Comparison of ENCODE assay signal across 9 cellular contexts in the genomic region with DNA sequence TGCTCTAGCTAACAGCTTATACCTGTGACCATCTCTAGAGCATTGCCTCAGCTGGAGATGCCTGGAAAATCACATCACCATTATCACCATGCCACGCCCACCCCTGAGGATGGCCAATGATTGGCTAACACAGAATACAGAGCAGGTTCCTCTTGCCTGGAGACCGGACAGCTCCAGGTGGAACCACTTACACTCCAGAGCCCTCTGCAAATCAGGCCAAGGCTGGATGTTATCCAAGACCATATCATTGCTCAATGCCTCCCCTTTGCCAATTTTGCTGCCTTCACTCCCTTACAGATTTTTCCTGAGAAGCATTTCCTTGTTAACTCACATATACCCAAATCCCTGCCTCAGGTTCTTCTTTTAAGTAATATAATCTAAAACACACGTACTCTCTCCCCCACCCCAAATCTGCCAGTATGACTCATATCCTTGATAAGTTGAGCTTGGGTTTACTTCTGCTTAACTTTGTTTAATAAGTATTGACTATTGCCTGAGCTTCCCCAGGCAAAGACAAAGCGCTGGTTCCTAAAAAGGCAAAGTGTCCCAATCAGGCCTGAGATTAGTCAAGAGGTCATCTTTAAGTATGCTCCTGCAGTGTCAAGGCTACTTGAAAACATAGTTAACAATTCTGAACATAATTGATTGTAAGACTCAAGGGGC.
DNase-seq lines count a peak whose midpoint lies in the region; ATAC-seq and TF ChIP-seq lines count a peak whose summit lies in the region.
"Had no signal": no experiment of that assay in that cellular context is flagged by ENCODE, and none has a peak within 500 bp of the region (broad histone marks: within the 10 kb centered on the region; RNA-seq: fewer than 3 reads in every experiment).

No MANE protein-coding gene starts in this region.

- TF ChIP-seq CTCF in RWPE2 (IDR thresholded peaks at IDR 0.05; ENCODE audit: poor library complexity, severe bottlenecking), result no peak

- no peaks in the 10 kb centered on the region for H3K9me3 ChIP-seq in RWPE2 (ENCODE audit: severe bottlenecking)
- H3K9me3 ChIP-seq in aorta (ENCODE audit: control insufficient read depth, low read length), result no peaks in the 10 kb centered on the region
- H3K9me3 ChIP-seq: breast epithelium had no signal

- DNase-seq in Right ventricle myocardium inferior (ENCODE audit: missing footprints) (peak; percentile 51), cardiac septum (ENCODE audit: low spot score) (no peak), RWPE2 (ENCODE audit: low spot score) (peak; percentile 84), left ventricle myocardium superior (peak; percentile 37), aorta (peak in 1 of 2 donors; percentile 39), NCI-H2171 (lab: John Stamatoyannopoulos, UW) (no peak), NCI-H510A treated with DMSO at 0.1 percent for 48 hours (lab: John Stamatoyannopoulos, UW) (no peak), GF-D8 (lab: John Stamatoyannopoulos, UW) (no peak)

- H3K4me3 ChIP-seq in RWPE2 (ENCODE audit: severe bottlenecking) (no peak overlapping the region), aorta (ENCODE audit: low read length in 2 of 2) (no peak overlapping the region)
- H3K4me3 ChIP-seq: breast epithelium had no signal

- H3K36me3 ChIP-seq in RWPE2 (ENCODE audit: low read depth) (no peaks in the 10 kb centered on the region), aorta (ENCODE audit: control insufficient read depth in 1 of 2, insufficient read depth in 2 of 2, low read length in 1 of 2) (no peaks in the 10 kb centered on the region)
- H3K36me3 ChIP-seq: breast epithelium had no signal

- peak overlapping the region; percentile 62 for H3K27ac ChIP-seq in RWPE2 (ENCODE audit: poor library complexity, severe bottlenecking)
- H3K27ac ChIP-seq in aorta (ENCODE audit: low read depth in 1 of 2, low read length in 2 of 2), result no peak overlapping the region
- H3K27ac ChIP-seq: breast epithelium had no signal

- peak; percentile 87 for ATAC-seq in Right ventricle myocardium inferior
- ATAC-seq in RWPE2 (ENCODE audit: low read depth), result peak; percentile 96
- ATAC-seq in left ventricle myocardium superior, result peak; percentile 86
- peak; percentile 22 for ATAC-seq in aorta (ENCODE audit: low FRiP score)

- WGBS in aorta, 2 donors, result 76 to 83% methylated on average over 4 of the region's 4 CpGs

- no peaks in the 10 kb centered on the region for H3K27me3 ChIP-seq in RWPE2 (ENCODE audit: insufficient read depth, poor library complexity, severe bottlenecking)
- no peaks in the 10 kb centered on the region for H3K27me3 ChIP-seq in aorta (ENCODE audit: control insufficient read depth in 1 of 2, insufficient read depth in 2 of 2, low read length in 1 of 2)
- H3K27me3 ChIP-seq: breast epithelium had no signal

- H3K4me1 ChIP-seq in RWPE2 (ENCODE audit: insufficient read depth, poor library complexity, severe bottlenecking) (peaks cover 23% of the 10 kb centered on the region), aorta (ENCODE audit: control insufficient read depth in 1 of 2, insufficient read depth in 2 of 2, low read length in 2 of 2) (peaks cover 1 to 5% of the 10 kb centered on the region in 2 donors)
- H3K4me1 ChIP-seq: breast epithelium had no signal

- intact Hi-C loops in Right ventricle myocardium inferior (cut with DNase I) (no loop called here), cardiac septum (cut with DNase I) (no loop called here), left ventricle myocardium superior (cut with micrococcal nuclease) (no loop called here), aorta (cut with DNase I) (no loop called here)

Comparison
In these comparisons a context has a peak if more than half of its experiments do, and no peak if none do; other contexts are left out.
1. DNase-seq: peak in Right ventricle myocardium inferior (single experiment), RWPE2 (single experiment) and left ventricle myocardium superior (single experiment); none in cardiac septum (single experiment), NCI-H2171 (single experiment), NCI-H510A treated with DMSO at 0.1 percent for 48 hours (single experiment) and GF-D8 (single experiment).
2. ATAC-seq: peak in every context shown above with its lines; median percentile 96 in RWPE2; 87 in Right ventricle myocardium inferior; 86 in left ventricle myocardium superior; 22 in aorta.